In the genomic region with DNA sequence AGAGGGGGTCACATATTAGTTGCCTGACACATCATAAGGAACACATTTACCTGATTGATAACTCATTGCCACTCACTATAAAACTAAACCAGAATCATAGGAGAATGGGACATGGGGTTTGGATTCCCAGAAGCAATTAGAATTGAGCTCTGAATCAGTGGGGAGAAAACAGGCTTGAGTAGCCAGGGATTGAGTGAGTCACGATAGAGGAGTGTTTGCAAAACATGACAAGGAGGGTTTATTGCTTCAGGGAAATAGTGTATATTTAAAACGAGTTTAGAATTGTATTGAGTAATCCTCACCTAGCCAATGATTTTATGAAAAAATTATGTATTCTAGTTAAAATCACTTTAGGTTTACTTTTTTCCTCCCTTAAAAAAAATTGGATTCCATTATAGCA, we compare ENCODE assay signal across 21 cellular contexts.
DNase-seq lines count a peak whose midpoint lies in the region; ATAC-seq and TF ChIP-seq lines count a peak whose summit lies in the region.
"Had no signal": no experiment of that assay in that cellular context is flagged by ENCODE, and none has a peak within 500 bp of the region (broad histone marks: within the 10 kb centered on the region; RNA-seq: fewer than 3 reads in every experiment).

No MANE protein-coding gene starts in this region.

- no peaks in the 10 kb centered on the region for H3K27me3 ChIP-seq in smooth muscle cell (ENCODE audit: low read depth)
- no peaks in the 10 kb centered on the region for H3K27me3 ChIP-seq in naive thymus-derived CD4-positive, alpha-beta T cell (ENCODE audit: control insufficient read depth in 2 of 2, insufficient read depth in 2 of 2, low read length in 2 of 2)
- H3K27me3 ChIP-seq: tibial nerve had no signal

- H3K79me2 ChIP-seq in smooth muscle cell (ENCODE audit: low read depth): no peaks in the 10 kb centered on the region

- POLR2A ChIA-PET in naive thymus-derived CD4-positive, alpha-beta T cell (lab: Charles Lee): no interaction called here

- no peak overlapping the region for H3K9ac ChIP-seq in smooth muscle cell (ENCODE audit: low read depth)

- intact Hi-C loops in activated T-helper 1 cell treated with anti-CD3 and anti-CD28 coated beads, Interleukin-12 subunit alpha, Interleukin-12 subunit beta, Interleukin-2, Interleukin-4 antibody, amounts not matched to agents 30 ng/mL and 10 ng/mL and 1 ng/mL, durations not matched to agents 14 hours and 24 hours and 36 hours (cut with micrococcal nuclease): no loop called here
- intact Hi-C loops in naive thymus-derived CD4-positive, alpha-beta T cell (cut with micrococcal nuclease): no loop called here
- intact Hi-C loops in activated naive CD4-positive, alpha-beta T cell treated with anti-CD3 and anti-CD28 coated beads for 36 hours (cut with micrococcal nuclease): no loop called here
- intact Hi-C loops in sciatic nerve (cut with DNase I): no loop called here

- no peak for ATAC-seq in naive thymus-derived CD4-positive, alpha-beta T cell
- no peak for ATAC-seq in sciatic nerve
- ATAC-seq: activated T-cell treated with anti-CD3 and anti-CD28 coated beads, Interleukin-2, amount 50 U/mL, for 4 hours; HepG2; naive thymus-derived CD8-positive, alpha-beta T cell had no signal

- no peaks in the 10 kb centered on the region for H3K27me3 Mint-ChIP-seq in activated T-helper 1 cell treated with anti-CD3 and anti-CD28 coated beads, Interleukin-12 subunit alpha, Interleukin-12 subunit beta, Interleukin-2, Interleukin-4 antibody, amounts not matched to agents 30 ng/mL and 10 ng/mL and 1 ng/mL, durations not matched to agents 14 hours and 24 hours and 36 hours (ENCODE audit: insufficient read depth)
- no peaks in the 10 kb centered on the region for H3K27me3 Mint-ChIP-seq in naive thymus-derived CD4-positive, alpha-beta T cell
- H3K27me3 Mint-ChIP-seq in activated naive CD4-positive, alpha-beta T cell treated with anti-CD3 and anti-CD28 coated beads for 36 hours (ENCODE audit: low read depth): no peaks in the 10 kb centered on the region
- H3K27me3 Mint-ChIP-seq: activated CD4-positive, alpha-beta memory T cell treated with anti-CD3 and anti-CD28 coated beads for 36 hours had no signal

- H3K27ac Mint-ChIP-seq in activated T-helper 1 cell treated with anti-CD3 and anti-CD28 coated beads, Interleukin-12 subunit alpha, Interleukin-12 subunit beta, Interleukin-2, Interleukin-4 antibody, amounts not matched to agents 30 ng/mL and 10 ng/mL and 1 ng/mL, durations not matched to agents 14 hours and 24 hours and 36 hours: peak overlapping the region; percentile 22
- H3K27ac Mint-ChIP-seq in naive thymus-derived CD4-positive, alpha-beta T cell: no peak overlapping the region
- H3K27ac Mint-ChIP-seq in activated naive CD4-positive, alpha-beta T cell treated with anti-CD3 and anti-CD28 coated beads for 36 hours: no peak overlapping the region
- H3K27ac Mint-ChIP-seq: activated CD4-positive, alpha-beta memory T cell treated with anti-CD3 and anti-CD28 coated beads for 36 hours; naive thymus-derived CD8-positive, alpha-beta T cell had no signal

- H3K36me3 Mint-ChIP-seq in activated T-helper 1 cell treated with anti-CD3 and anti-CD28 coated beads, Interleukin-12 subunit alpha, Interleukin-12 subunit beta, Interleukin-2, Interleukin-4 antibody, amounts not matched to agents 30 ng/mL and 10 ng/mL and 1 ng/mL, durations not matched to agents 14 hours and 24 hours and 36 hours (ENCODE audit: low read depth): no peaks in the 10 kb centered on the region
- no peaks in the 10 kb centered on the region for H3K36me3 Mint-ChIP-seq in naive thymus-derived CD4-positive, alpha-beta T cell
- no peaks in the 10 kb centered on the region for H3K36me3 Mint-ChIP-seq in activated naive CD4-positive, alpha-beta T cell treated with anti-CD3 and anti-CD28 coated beads for 36 hours (ENCODE audit: low read depth)
- H3K36me3 Mint-ChIP-seq: activated CD4-positive, alpha-beta memory T cell treated with anti-CD3 and anti-CD28 coated beads for 36 hours; naive thymus-derived CD8-positive, alpha-beta T cell had no signal

- no peaks in the 10 kb centered on the region for H4K20me1 ChIP-seq in smooth muscle cell (ENCODE audit: low read depth)

- WGBS in smooth muscle cell (ENCODE audit: low lambda C conversion rate): 7% methylated on average over 2 of the region's 2 CpGs

- no peaks in the 10 kb centered on the region for H3K9me3 ChIP-seq in smooth muscle cell (replicated peaks; ENCODE audit: low read depth)
- H3K9me3 ChIP-seq in naive thymus-derived CD4-positive, alpha-beta T cell (ENCODE audit: control insufficient read depth in 2 of 3, low read length in 3 of 3): no peaks in the 10 kb centered on the region
- H3K9me3 ChIP-seq: tibial nerve had no signal

- peak; percentile 28 for DNase-seq in GM04504 (ENCODE audit: low read depth)
- DNase-seq in activated T-helper 1 cell treated with anti-CD3 and anti-CD28 coated beads, Interleukin-12 subunit alpha, Interleukin-12 subunit beta, Interleukin-2, Interleukin-4 antibody, amounts not matched to agents 30 ng/mL and 10 ng/mL and 1 ng/mL, durations not matched to agents 14 hours and 24 hours and 36 hours (ENCODE audit: low spot score): no peak
- DNase-seq in fibroblast of pulmonary artery (ENCODE audit: low read depth): peak; percentile 6
- DNase-seq in smooth muscle cell (lab: John Stamatoyannopoulos, UW; ENCODE audit: unreplicated experiment): no peak
- no peak for DNase-seq in HT-29 (ENCODE audit: low spot score)
- DNase-seq in naive thymus-derived CD4-positive, alpha-beta T cell: no peak
- no peak for DNase-seq in activated naive CD4-positive, alpha-beta T cell treated with anti-CD3 and anti-CD28 coated beads for 36 hours
- DNase-seq in sciatic nerve (ENCODE audit: low spot score): no peak
- DNase-seq: activated CD4-positive, alpha-beta memory T cell treated with anti-CD3 and anti-CD28 coated beads for 36 hours; activated T-cell treated with anti-CD3 and anti-CD28 coated beads, Interleukin-2, amount 50 U/mL, for 4 hours; C1 segment of cervical spinal cord; DMS79 treated with DMSO at 0.1 percent for 48 hours; naive thymus-derived CD8-positive, alpha-beta T cell; NCI-H187 treated with DMSO at 0.1 percent for 48 hours; NCI-H446 treated with DMSO at 0.1 percent for 48 hours; Right ventricle myocardium superior; stimulated activated CD4-positive, alpha-beta T cell treated with anti-CD3 and anti-CD28 coated beads, Interleukin-12 subunit alpha, Interleukin-12 subunit beta, amount 100 ng/mL, for 4 hours; stimulated activated naive CD4-positive, alpha-beta T cell treated with Interleukin-2 at 50 U/mL for 16 hours had no signal

- no peaks in the 10 kb centered on the region for H3K4me1 Mint-ChIP-seq in activated T-helper 1 cell treated with anti-CD3 and anti-CD28 coated beads, Interleukin-12 subunit alpha, Interleukin-12 subunit beta, Interleukin-2, Interleukin-4 antibody, amounts not matched to agents 30 ng/mL and 10 ng/mL and 1 ng/mL, durations not matched to agents 14 hours and 24 hours and 36 hours (ENCODE audit: low read depth)
- no peaks in the 10 kb centered on the region for H3K4me1 Mint-ChIP-seq in naive thymus-derived CD4-positive, alpha-beta T cell
- no peaks in the 10 kb centered on the region for H3K4me1 Mint-ChIP-seq in activated naive CD4-positive, alpha-beta T cell treated with anti-CD3 and anti-CD28 coated beads for 36 hours (ENCODE audit: low read depth)
- H3K4me1 Mint-ChIP-seq: naive thymus-derived CD8-positive, alpha-beta T cell had no signal

- H3K4me3 ChIP-seq in fibroblast of pulmonary artery (replicated peaks; ENCODE audit: low read depth, low read length) (no peak overlapping the region), smooth muscle cell (no peak overlapping the region)
- H3K4me3 ChIP-seq in naive thymus-derived CD4-positive, alpha-beta T cell (ENCODE audit: low read length): no peak overlapping the region
- H3K4me3 ChIP-seq: lung, tibial nerve had no signal

- no peak overlapping the region for H3K4me3 Mint-ChIP-seq in activated T-helper 1 cell treated with anti-CD3 and anti-CD28 coated beads, Interleukin-12 subunit alpha, Interleukin-12 subunit beta, Interleukin-2, Interleukin-4 antibody, amounts not matched to agents 30 ng/mL and 10 ng/mL and 1 ng/mL, durations not matched to agents 14 hours and 24 hours and 36 hours
- H3K4me3 Mint-ChIP-seq in naive thymus-derived CD4-positive, alpha-beta T cell: no peak overlapping the region
- H3K4me3 Mint-ChIP-seq in activated naive CD4-positive, alpha-beta T cell treated with anti-CD3 and anti-CD28 coated beads for 36 hours: no peak overlapping the region
- H3K4me3 Mint-ChIP-seq: activated CD4-positive, alpha-beta memory T cell treated with anti-CD3 and anti-CD28 coated beads for 36 hours; activated T-cell treated with anti-CD3 and anti-CD28 coated beads, Interleukin-2, amount 50 U/mL, for 4 hours; naive thymus-derived CD8-positive, alpha-beta T cell had no signal

- no peak overlapping the region for H2AFZ ChIP-seq in smooth muscle cell (ENCODE audit: low read depth)

- H3F3A ChIP-seq in smooth muscle cell (ENCODE audit: low read depth): no peaks in the 10 kb centered on the region

- no peak for TF ChIP-seq CTCF in fibroblast of pulmonary artery (IDR thresholded peaks at IDR 0.05; ENCODE audit: low read length, missing control alignments)
- no peak for TF ChIP-seq CTCF in smooth muscle cell (IDR thresholded peaks at IDR 0.05; ENCODE audit: borderline replicate concordance, insufficient read depth, poor library complexity, severe bottlenecking)

- no peaks in the 10 kb centered on the region for H3K9me3 Mint-ChIP-seq in activated T-helper 1 cell treated with anti-CD3 and anti-CD28 coated beads, Interleukin-12 subunit alpha, Interleukin-12 subunit beta, Interleukin-2, Interleukin-4 antibody, amounts not matched to agents 30 ng/mL and 10 ng/mL and 1 ng/mL, durations not matched to agents 14 hours and 24 hours and 36 hours
- H3K9me3 Mint-ChIP-seq in naive thymus-derived CD4-positive, alpha-beta T cell: peaks cover 0 to 8% (median 2%) of the 10 kb centered on the region in 11 donors
- H3K9me3 Mint-ChIP-seq in activated naive CD4-positive, alpha-beta T cell treated with anti-CD3 and anti-CD28 coated beads for 36 hours: no peaks in the 10 kb centered on the region
- H3K9me3 Mint-ChIP-seq: activated CD4-positive, alpha-beta memory T cell treated with anti-CD3 and anti-CD28 coated beads for 36 hours; activated T-cell treated with anti-CD3 and anti-CD28 coated beads, Interleukin-2, amount 50 U/mL, for 4 hours had no signal

- no peaks in the 10 kb centered on the region for H3K36me3 ChIP-seq in smooth muscle cell (ENCODE audit: low read depth)
- no peaks in the 10 kb centered on the region for H3K36me3 ChIP-seq in naive thymus-derived CD4-positive, alpha-beta T cell (ENCODE audit: control insufficient read depth in 2 of 3, insufficient read depth in 3 of 3, low read length in 3 of 3)
- H3K36me3 ChIP-seq: tibial nerve had no signal

- peaks cover 7% of the 10 kb centered on the region for H3K4me1 ChIP-seq in smooth muscle cell (ENCODE audit: low read depth)
- no peaks in the 10 kb centered on the region for H3K4me1 ChIP-seq in naive thymus-derived CD4-positive, alpha-beta T cell (ENCODE audit: control insufficient read depth in 2 of 2, insufficient read depth in 2 of 2, low read length in 2 of 2)

- CTCF ChIA-PET in naive thymus-derived CD4-positive, alpha-beta T cell (lab: Charles Lee): no interaction called here
- CTCF ChIA-PET in activated naive CD4-positive, alpha-beta T cell treated with anti-CD3 and anti-CD28 coated beads for 36 hours (lab: Charles Lee): no interaction called here

- peak overlapping the region; percentile 59 for H3K27ac ChIP-seq in smooth muscle cell (ENCODE audit: low read depth)
- H3K27ac ChIP-seq in naive thymus-derived CD4-positive, alpha-beta T cell (ENCODE audit: low read depth, low read length): no peak overlapping the region
- H3K27ac ChIP-seq: tibial nerve had no signal

- peak overlapping the region; percentile 27 for H3K4me2 ChIP-seq in smooth muscle cell

Comparison
In these comparisons a context has a peak if more than half of its experiments do, and no peak if none do; other contexts are left out.
1. DNase-seq: peak in GM04504 (single experiment) and fibroblast of pulmonary artery (single experiment); none in activated T-helper 1 cell treated with anti-CD3 and anti-CD28 coated beads, Interleukin-12 subunit alpha, Interleukin-12 subunit beta, Interleukin-2, Interleukin-4 antibody, amounts not matched to agents 30 ng/mL and 10 ng/mL and 1 ng/mL, durations not matched to agents 14 hours and 24 hours and 36 hours (single experiment), smooth muscle cell (single experiment), HT-29 (single experiment), naive thymus-derived CD4-positive, alpha-beta T cell (0 of 9), activated naive CD4-positive, alpha-beta T cell treated with anti-CD3 and anti-CD28 coated beads for 36 hours (single experiment) and sciatic nerve (single experiment).